ENCODE assay signal across 7 cellular contexts in the genomic region with DNA sequence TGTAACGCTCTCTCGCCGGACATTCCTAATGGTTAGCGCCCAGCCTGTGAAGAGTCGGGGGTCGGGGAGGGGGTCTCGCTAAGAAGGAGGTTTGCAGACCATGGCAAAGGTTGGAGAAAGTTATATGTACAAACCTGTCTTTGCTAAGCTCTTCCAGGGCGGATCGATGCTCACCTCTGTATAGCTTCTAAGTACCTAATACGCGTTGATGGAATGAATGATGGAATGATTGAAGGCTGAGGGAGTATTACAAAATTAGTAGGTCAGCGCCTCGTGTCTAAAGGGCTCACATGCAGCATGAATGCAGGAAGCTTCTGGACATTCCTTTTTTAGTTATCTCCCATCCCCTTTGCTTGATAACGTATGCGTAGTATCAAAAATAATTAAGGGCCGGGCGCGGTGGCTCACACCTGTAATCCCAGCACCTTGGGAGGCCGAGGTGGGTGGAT. TPM values are rescaled to one million over a fixed set of nuclear protein-coding genes. Genes with fewer than 3 reads are reported as not detected.
A peak's percentile ranks its signal among the peaks of the same experiment; 100 is the strongest.
DNase-seq lines count a peak whose midpoint lies in the region; ATAC-seq and FAIRE-seq lines count a peak whose summit lies in the region.

No MANE protein-coding gene starts in this region.

- ATAC-seq in HG03460 (IDR thresholded peaks at IDR 0.05; ENCODE audit: unreplicated experiment), result peak; percentile 1
- ATAC-seq in activated CD8-positive, alpha-beta T cell treated with anti-CD3 and anti-CD28 coated beads, Interleukin-2, amount 10 ng/mL, durations not matched to agents 7 days and 5 days, result no peak
- peak; percentile 9 for ATAC-seq in stimulated activated naive CD8-positive, alpha-beta T cell treated with anti-CD3 and anti-CD28 coated beads, Interleukin-15, amount 100 ng/mL, for 72 hours

- H3K9me3 Mint-ChIP-seq in activated CD8-positive, alpha-beta T cell treated with anti-CD3 and anti-CD28 coated beads, Interleukin-2, amount 10 ng/mL, durations not matched to agents 7 days and 5 days (ENCODE audit: insufficient read depth), result no peaks in the 10 kb centered on the region
- peaks cover 2 to 5% of the 10 kb centered on the region in 2 donors for H3K9me3 Mint-ChIP-seq in stimulated activated naive CD8-positive, alpha-beta T cell treated with anti-CD3 and anti-CD28 coated beads, Interleukin-15, amount 100 ng/mL, for 72 hours

- no peaks in the 10 kb centered on the region for H3K27me3 ChIP-seq in iPS-15b (ENCODE audit: control insufficient read depth, insufficient read depth, low read length)

- peak overlapping the region; percentile 89 for H3K27ac Mint-ChIP-seq in activated CD8-positive, alpha-beta T cell treated with anti-CD3 and anti-CD28 coated beads, Interleukin-2, amount 10 ng/mL, durations not matched to agents 7 days and 5 days
- H3K27ac Mint-ChIP-seq in stimulated activated naive CD8-positive, alpha-beta T cell treated with anti-CD3 and anti-CD28 coated beads, Interleukin-15, amount 100 ng/mL, for 72 hours, result peak overlapping the region in 1 of 2 donors; percentile 56

- H3K36me3 Mint-ChIP-seq in activated CD8-positive, alpha-beta T cell treated with anti-CD3 and anti-CD28 coated beads, Interleukin-2, amount 10 ng/mL, durations not matched to agents 7 days and 5 days (ENCODE audit: low read depth), result peaks cover 6% of the 10 kb centered on the region

- CTCF ChIA-PET in activated CD8-positive, alpha-beta T cell treated with anti-CD3 and anti-CD28 coated beads, Interleukin-2, amount 10 ng/mL, durations not matched to agents 7 days and 5 days (lab: Charles Lee), result interaction anchor here (0.8 to 1.3 kb wide), 5 partner anchors 11 to 164 kb away, joined by 3 to 8 read pairs (median 4); no protein-coding TSS in a partner anchor

- no peak for DNase-seq in activated CD8-positive, alpha-beta T cell treated with anti-CD3 and anti-CD28 coated beads, Interleukin-2, amount 10 ng/mL, durations not matched to agents 7 days and 5 days
- DNase-seq in stimulated activated naive CD8-positive, alpha-beta T cell treated with anti-CD3 and anti-CD28 coated beads, Interleukin-15, amount 100 ng/mL, for 72 hours, result no peak
- DNase-seq in GM19239 (ENCODE audit: insufficient read length, low spot score), result no peak
- DNase-seq in stimulated activated CD4-positive, alpha-beta T cell treated with anti-CD3 and anti-CD28 coated beads, Interleukin-4, amount 100 ng/mL, for 4 hours, result no peak
- DNase-seq in G401 (ENCODE audit: low spot score), result no peak

- peaks cover 19% of the 10 kb centered on the region for H3K4me1 ChIP-seq in iPS-15b (ENCODE audit: control insufficient read depth, insufficient read depth, low read length)

- H3K4me3 Mint-ChIP-seq in activated CD8-positive, alpha-beta T cell treated with anti-CD3 and anti-CD28 coated beads, Interleukin-2, amount 10 ng/mL, durations not matched to agents 7 days and 5 days, result peak overlapping the region; percentile 76
- H3K4me3 Mint-ChIP-seq in stimulated activated naive CD8-positive, alpha-beta T cell treated with anti-CD3 and anti-CD28 coated beads, Interleukin-15, amount 100 ng/mL, for 72 hours, result peak overlapping the region; percentile 85 to 87

- FAIRE-seq in GM19239 (lab: Jason Lieb, UNC), result no peak

- H3K9me3 ChIP-seq in iPS-15b (ENCODE audit: control insufficient read depth, insufficient read depth, low read length), result no peaks in the 10 kb centered on the region

- no peak overlapping the region for H3K9ac ChIP-seq in iPS-15b (ENCODE audit: low read depth, low read length)

- H3K4me1 Mint-ChIP-seq in activated CD8-positive, alpha-beta T cell treated with anti-CD3 and anti-CD28 coated beads, Interleukin-2, amount 10 ng/mL, durations not matched to agents 7 days and 5 days (ENCODE audit: low read depth), result peaks cover 22% of the 10 kb centered on the region
- H3K4me1 Mint-ChIP-seq in stimulated activated naive CD8-positive, alpha-beta T cell treated with anti-CD3 and anti-CD28 coated beads, Interleukin-15, amount 100 ng/mL, for 72 hours, result peaks cover 47% of the 10 kb centered on the region

- peaks cover 5% of the 10 kb centered on the region for H3K27me3 Mint-ChIP-seq in activated CD8-positive, alpha-beta T cell treated with anti-CD3 and anti-CD28 coated beads, Interleukin-2, amount 10 ng/mL, durations not matched to agents 7 days and 5 days (ENCODE audit: low read depth)
- H3K27me3 Mint-ChIP-seq in stimulated activated naive CD8-positive, alpha-beta T cell treated with anti-CD3 and anti-CD28 coated beads, Interleukin-15, amount 100 ng/mL, for 72 hours, result peaks cover 10% of the 10 kb centered on the region

- no peaks in the 10 kb centered on the region for H3K36me3 ChIP-seq in iPS-15b (ENCODE audit: control insufficient read depth, insufficient read depth, low read length)

- peak overlapping the region; percentile 64 for H3K4me3 ChIP-seq in iPS-15b (ENCODE audit: low read depth, low read length)

- POLR2A ChIA-PET in activated CD8-positive, alpha-beta T cell treated with anti-CD3 and anti-CD28 coated beads, Interleukin-2, amount 10 ng/mL, durations not matched to agents 7 days and 5 days (lab: Charles Lee), result interaction anchor here (0.6 to 1.7 kb wide), 11 partner anchors 10 to 1099 kb away, joined by 3 to 8 read pairs (median 4); a partner anchor contains a TSS

- in situ Hi-C loops in G401 (cut with HindIII; ENCODE audit: low sequenced_read_pairs), result no loop called here

RNA-seq across cellular contexts. Expression of a gene that starts 0.3 kb away (rescaled TPM):
- total RNA-seq in activated CD8-positive, alpha-beta T cell treated with anti-CD3 and anti-CD28 coated beads, Interleukin-2, amount 10 ng/mL, durations not matched to agents 7 days and 5 days, result 10 to 100 TPM; 58.8 to 60.2 TPM
- total RNA-seq in G401 (2014; rRNA removed; shearing (Covaris generic)), result 30.8 and 58.9 TPM in 2 replicates

RNA-seq across cellular contexts. Expression of a gene that starts 49.1 kb away (rescaled TPM):
- total RNA-seq in activated CD8-positive, alpha-beta T cell treated with anti-CD3 and anti-CD28 coated beads, Interleukin-2, amount 10 ng/mL, durations not matched to agents 7 days and 5 days, result 100 to 1,000 TPM; 115 to 118 TPM
- 3.8 and 4.1 TPM in 2 replicates for total RNA-seq in G401 (2014; rRNA removed; shearing (Covaris generic))

RNA-seq across cellular contexts. Expression of a gene that starts 49.1 kb away (rescaled TPM):
- 100 to 1,000 TPM; 124 to 127 TPM for total RNA-seq in activated CD8-positive, alpha-beta T cell treated with anti-CD3 and anti-CD28 coated beads, Interleukin-2, amount 10 ng/mL, durations not matched to agents 7 days and 5 days
- total RNA-seq in G401 (2014; rRNA removed; shearing (Covaris generic)), result 4.9 and 5.3 TPM in 2 replicates

Comparison
In these comparisons a context has a peak if more than half of its experiments do, and no peak if none do; other contexts are left out.
1. RNA of a gene that starts 49.1 kb away (total RNA-seq): 115 to 118 TPM in activated CD8-positive, alpha-beta T cell treated with anti-CD3 and anti-CD28 coated beads, Interleukin-2, amount 10 ng/mL, durations not matched to agents 7 days and 5 days; 3.8 to 4.1 TPM in G401; every median in the first group is over 10 times any median in the second.
2. RNA of a gene that starts 49.1 kb away (total RNA-seq): 124 to 127 TPM in activated CD8-positive, alpha-beta T cell treated with anti-CD3 and anti-CD28 coated beads, Interleukin-2, amount 10 ng/mL, durations not matched to agents 7 days and 5 days; 4.9 to 5.3 TPM in G401; every median in the first group is over 10 times any median in the second.